ENCODE assay signal across 8 cellular contexts in genomic region chr19:18941628-18942354, GRCh38. TPM values are rescaled to one million over a fixed set of nuclear protein-coding genes. Genes with fewer than 3 reads are reported as not detected.
DNase-seq lines count a peak whose midpoint lies in the region; ATAC-seq, FAIRE-seq and TF ChIP-seq lines count a peak whose summit lies in the region.

No MANE protein-coding gene starts in this region.

- no peak overlapping the region for H3K4ac ChIP-seq in trophoblast cell (ENCODE audit: low read depth, low read length)

- no peak overlapping the region for H2BK5ac ChIP-seq in trophoblast cell (ENCODE audit: low read depth, low read length, poor library complexity)

- no peaks in the 10 kb centered on the region for H3K9me3 ChIP-seq in CD4-positive, alpha-beta T cell (ENCODE audit: control insufficient read depth, low read length)
- H3K9me3 ChIP-seq in NT2/D1 (ENCODE audit: insufficient read depth, low read length), result no peaks in the 10 kb centered on the region
- H3K9me3 ChIP-seq in esophagus muscularis mucosa, result no peaks in the 10 kb centered on the region
- no peaks in the 10 kb centered on the region for H3K9me3 ChIP-seq in trophoblast cell (ENCODE audit: insufficient read depth, low read depth, low read length)

- peaks cover 10% of the 10 kb centered on the region for H3K79me1 ChIP-seq in trophoblast cell (ENCODE audit: low read length)

- H3K4me1 ChIP-seq in NT2/D1 (ENCODE audit: insufficient read depth, insufficient read length) (peaks cover 11% of the 10 kb centered on the region), esophagus muscularis mucosa (peaks cover 11 to 23% (median 20%) of the 10 kb centered on the region in 4 donors), trophoblast cell (ENCODE audit: control insufficient read depth in 1 of 2, insufficient read depth in 2 of 2, low read length in 2 of 2) (peaks cover 0 to 8% of the 10 kb centered on the region in 2 experiments)

- CTCF ChIA-PET in CD4-positive, alpha-beta T cell (lab: Charles Lee), result no interaction called here

- intact Hi-C loops in CD4-positive, alpha-beta T cell (cut with DNase I, micrococcal nuclease), result loop anchor here in 1 of 2 experiments (2.0 to 5.0 kb wide), 2 partner anchors 21 to 489 kb away; no protein-coding TSS in a partner anchor
- intact Hi-C loops in esophagus muscularis mucosa (cut with DNase I), result no loop called here

- no peak for DNase-seq in CD4-positive, alpha-beta T cell
- no peak for DNase-seq in NT2/D1 (ENCODE audit: low read depth, low spot score)
- DNase-seq in esophagus muscularis mucosa (ENCODE audit: extremely low spot score), result no peak
- DNase-seq in trophoblast cell, result no peak
- DNase-seq in RCC 7860 (ENCODE audit: low spot score), result no peak
- no peak for DNase-seq in stimulated activated CD4-positive, alpha-beta T cell treated with anti-CD3 and anti-CD28 coated beads, Interleukin-4, amount 100 ng/mL, for 1 hour
- DNase-seq in cerebellar cortex (ENCODE audit: low spot score), result no peak

- H3K9ac ChIP-seq in NT2/D1 (ENCODE audit: insufficient read length, low read depth), result peak overlapping the region; percentile 66
- H3K9ac ChIP-seq in trophoblast cell (ENCODE audit: low read length), result no peak overlapping the region

- H3K23ac ChIP-seq in trophoblast cell (ENCODE audit: low read length), result no peak overlapping the region

- no peak overlapping the region for H3K18ac ChIP-seq in trophoblast cell (ENCODE audit: low read length)

- no peak overlapping the region for H3K27ac ChIP-seq in CD4-positive, alpha-beta T cell (ENCODE audit: low read depth, low read length)
- H3K27ac ChIP-seq in esophagus muscularis mucosa (replicated peaks in 1 of 4) (peak overlapping the region in 2 of 4 donors; percentile 33 to 43), trophoblast cell (ENCODE audit: low read depth, low read length) (no peak overlapping the region)

- H3K36me3 Mint-ChIP-seq in CD4-positive, alpha-beta T cell (ENCODE audit: low read depth), result no peaks in the 10 kb centered on the region

- peaks cover 9% of the 10 kb centered on the region for H3K79me2 ChIP-seq in trophoblast cell (ENCODE audit: control insufficient read depth, insufficient read depth, low read length, poor library complexity)

- no peak for TF ChIP-seq EP300 in esophagus muscularis mucosa (IDR thresholded peaks at IDR 0.05)

- no peak for FAIRE-seq in RCC 7860 (lab: Jason Lieb, UNC)

- 67% methylated on average over 18 of the region's 18 CpGs for WGBS in esophagus muscularis mucosa
- WGBS in trophoblast cell (ENCODE audit: extremely low coverage, insufficient coverage, insufficient read length), result no CpG with 5 or more reads among the region's 18 CpGs

- peak overlapping the region; percentile 60 for H3K4me3 Mint-ChIP-seq in CD4-positive, alpha-beta T cell

- H3K27me3 Mint-ChIP-seq in CD4-positive, alpha-beta T cell, result peaks cover 38% of the 10 kb centered on the region

- POLR2A ChIA-PET in CD4-positive, alpha-beta T cell (lab: Charles Lee), result no interaction called here

- H3K4me2 ChIP-seq in trophoblast cell (ENCODE audit: low read length), result peak overlapping the region; percentile 55

- H3K14ac ChIP-seq in trophoblast cell (ENCODE audit: low read length), result no peak overlapping the region

- no peak overlapping the region for H2BK120ac ChIP-seq in trophoblast cell (ENCODE audit: insufficient read depth, low read length, poor library complexity)

- no peaks in the 10 kb centered on the region for H3K9me3 Mint-ChIP-seq in CD4-positive, alpha-beta T cell

- H3K4me1 Mint-ChIP-seq in CD4-positive, alpha-beta T cell (ENCODE audit: low read depth), result peaks cover 9% of the 10 kb centered on the region

- peak overlapping the region; percentile 31 for H3K4me3 ChIP-seq in NT2/D1 (ENCODE audit: insufficient read length, low read depth)
- peak overlapping the region; percentile 73 to 83 (median 79) for H3K4me3 ChIP-seq in esophagus muscularis mucosa
- peak overlapping the region; percentile 35 for H3K4me3 ChIP-seq in trophoblast cell (ENCODE audit: low read depth, low read length)

- H4K91ac ChIP-seq in trophoblast cell (ENCODE audit: low read depth, low read length), result no peak overlapping the region

- H4K12ac ChIP-seq in trophoblast cell (ENCODE audit: low read depth, low read length), result no peak overlapping the region

- no peak overlapping the region for H4K8ac ChIP-seq in trophoblast cell (ENCODE audit: low read depth, low read length)

- no peak overlapping the region for H2AFZ ChIP-seq in trophoblast cell (ENCODE audit: insufficient read depth, low read length, poor library complexity)

- H3K27ac Mint-ChIP-seq in CD4-positive, alpha-beta T cell, result no peak overlapping the region

- H3K27me3 ChIP-seq in CD4-positive, alpha-beta T cell (ENCODE audit: control insufficient read depth, insufficient read depth, low read length), result peaks cover 22% of the 10 kb centered on the region
- peaks cover 6% of the 10 kb centered on the region for H3K27me3 ChIP-seq in NT2/D1 (ENCODE audit: insufficient read depth, insufficient read length)
- H3K27me3 ChIP-seq in esophagus muscularis mucosa, result no peaks in the 10 kb centered on the region
- H3K27me3 ChIP-seq in trophoblast cell (ENCODE audit: insufficient read depth, low read length), result no peaks in the 10 kb centered on the region

- no peak for TF ChIP-seq POLR2A in esophagus muscularis mucosa (IDR thresholded peaks at IDR 0.05; ENCODE audit: low read depth)

- peak overlapping the region; percentile 32 for H2BK12ac ChIP-seq in trophoblast cell (ENCODE audit: low read length)

- ATAC-seq in CD4-positive, alpha-beta T cell (ENCODE audit: poor library complexity), result no peak
- ATAC-seq in HG03432 (IDR thresholded peaks at IDR 0.05; ENCODE audit: unreplicated experiment), result no peak

- peak overlapping the region; percentile 71 for H2AK5ac ChIP-seq in trophoblast cell (ENCODE audit: low read length)

- TF ChIP-seq CTCF in CD4-positive, alpha-beta T cell (IDR thresholded peaks at IDR 0.05), result no peak
- no peak for TF ChIP-seq CTCF in esophagus muscularis mucosa (IDR thresholded peaks at IDR 0.05)

- H3K36me3 ChIP-seq in NT2/D1 (ENCODE audit: insufficient read depth, insufficient read length, low read length) (peaks cover 20% of the 10 kb centered on the region), esophagus muscularis mucosa (peaks cover 0 to 22% (median 8%) of the 10 kb centered on the region in 4 donors), trophoblast cell (ENCODE audit: control insufficient read depth in 1 of 2, insufficient read depth in 2 of 2, low read length in 2 of 2) (peaks cover 13 to 15% of the 10 kb centered on the region in 2 experiments)

RNA-seq across cellular contexts. Expression of gene HOMER3, which starts 0.8 kb away (rescaled TPM):
- total RNA-seq in CD4-positive, alpha-beta T cell, result 1 to 10 TPM; 1.1 TPM
- total RNA-seq in esophagus muscularis mucosa, result 10 to 100 TPM; 26.7 to 47.8 (median 39.1) TPM
- 29.5 and 31.8 TPM in 2 replicates for polyA plus RNA-seq in trophoblast cell (2013)

RNA-seq across cellular contexts. Expression of gene DDX49, which starts 22.3 kb away (rescaled TPM):
- total RNA-seq in CD4-positive, alpha-beta T cell, result 10 to 100 TPM; 47.9 to 49.7 TPM
- total RNA-seq in esophagus muscularis mucosa, result 10 to 100 TPM; 38.4 to 42.6 (median 41.7) TPM
- 21.8 TPM in 2 replicates for polyA plus RNA-seq in trophoblast cell (2013)

RNA-seq across cellular contexts. Expression of gene COPE, which starts 22.6 kb away (rescaled TPM):
- 100 to 1,000 TPM; 135 to 143 TPM for total RNA-seq in CD4-positive, alpha-beta T cell
- 100 to 1,000 TPM; 173 to 231 (median 210) TPM for total RNA-seq in esophagus muscularis mucosa
- polyA plus RNA-seq in trophoblast cell (2013), result 314 and 349 TPM in 2 replicates

RNA-seq across cellular contexts. Expression of gene CERS1, which starts 45.8 kb away (rescaled TPM):
- not detected for total RNA-seq in CD4-positive, alpha-beta T cell
- total RNA-seq in esophagus muscularis mucosa, result 1 to 10 TPM in 3 of 4 donors, under 1 TPM in 1; 0.42 to 3.2 (median 1.1) TPM
- polyA plus RNA-seq in trophoblast cell (2013), result 3.3 and 3.9 TPM in 2 replicates

Comparison
In these comparisons a context has a peak if more than half of its experiments do, and no peak if none do; other contexts are left out.
1. RNA of gene HOMER3, which starts 0.8 kb away (total RNA-seq): 26.7 to 47.8 TPM in esophagus muscularis mucosa; 1.1 TPM in CD4-positive, alpha-beta T cell; every median in the first group is over 10 times any median in the second.
2. Peak in every context shown above with its lines, with median percentiles within 50 percentile points of each other: H3K4me3 ChIP-seq.